26 cellular contexts compared by ENCODE assay signal in genomic region chr14:39441805-39442204, GRCh38.
"Had no signal": no experiment of that assay in that cellular context is flagged by ENCODE, and none has a peak within 500 bp of the region (broad histone marks: within the 10 kb centered on the region; RNA-seq: fewer than 3 reads in every experiment).

No MANE protein-coding gene starts in this region.

- ATAC-seq: naive thymus-derived CD4-positive, alpha-beta T cell; natural killer cell; stimulated activated memory B cell treated with anti-CD40 and anti-IgM and Interleukin-4, amounts not matched to agents 10 μg/mL and 1 μg/mL and 100 μg/mL, for 72 hours; stimulated activated naive CD8-positive, alpha-beta T cell treated with anti-CD3 and anti-CD28 coated beads, Interleukin-15, amount 100 ng/mL, for 72 hours had no signal

- H2AFZ ChIP-seq: neural progenitor cell, parathyroid adenoma had no signal

- H3K27me3 Mint-ChIP-seq: stimulated activated memory B cell treated with anti-CD40 and anti-IgM and Interleukin-4, amounts not matched to agents 10 μg/mL and 1 μg/mL and 100 μg/mL, for 72 hours; stimulated activated naive CD8-positive, alpha-beta T cell treated with anti-CD3 and anti-CD28 coated beads, Interleukin-15, amount 100 ng/mL, for 72 hours; type B pancreatic cell had no signal

- FAIRE-seq: small intestine had no signal

- H3K4me2 ChIP-seq: neural progenitor cell had no signal

- DNase-seq: naive thymus-derived CD4-positive, alpha-beta T cell; natural killer cell; ovary; retina; small intestine; stimulated activated CD4-positive, alpha-beta T cell treated with anti-CD3 and anti-CD28 coated beads, Interleukin-15, amount 100 ng/mL, for 24 hours; stimulated activated CD4-positive, alpha-beta T cell treated with anti-CD3 and anti-CD28 coated beads, Interleukin-2, amount 100 ng/mL, for 24 hours; stimulated activated CD4-positive, alpha-beta T cell treated with anti-CD3 and anti-CD28 coated beads, Interleukin-2, amount 100 ng/mL, for 48 hours; stimulated activated CD4-positive, alpha-beta T cell treated with anti-CD3 and anti-CD28 coated beads, Interleukin-4, amount 100 ng/mL, for 24 hours; stimulated activated naive CD4-positive, alpha-beta T cell; stimulated activated naive CD8-positive, alpha-beta T cell treated with anti-CD3 and anti-CD28 coated beads, Interleukin-15, amount 100 ng/mL, for 72 hours; stimulated activated naive CD8-positive, alpha-beta T cell treated with anti-CD3 and anti-CD28 coated beads, Interleukin-15, Interleukin-2, amounts not matched to agents 100 U/mL and 50 U/mL, for 24 hours; substantia nigra; testis; transverse colon; upper lobe of right lung had no signal

- H3K9me3 ChIP-seq: prostate gland, right atrium auricular region, suprapubic skin, testis, tibial artery, transverse colon, upper lobe of right lung, uterus had no signal

- H3K4me3 ChIP-seq: neural progenitor cell, ovary, prostate gland, right atrium auricular region, suprapubic skin, testis, tibial artery, transverse colon, upper lobe of right lung, uterus had no signal

- H3K27ac ChIP-seq: neural progenitor cell, ovary, parathyroid adenoma, prostate gland, suprapubic skin, testis, tibial artery, transverse colon, upper lobe of right lung, uterus had no signal

- H3K9me3 Mint-ChIP-seq: natural killer cell; nephron; neural progenitor cell; stimulated activated memory B cell treated with anti-CD40 and anti-IgM and Interleukin-4, amounts not matched to agents 10 μg/mL and 1 μg/mL and 100 μg/mL, for 72 hours; type B pancreatic cell had no signal

- H3K36me3 Mint-ChIP-seq: natural killer cell, type B pancreatic cell had no signal

- H3K4me1 ChIP-seq: neural progenitor cell, parathyroid adenoma, prostate gland, right atrium auricular region, suprapubic skin, testis, tibial artery, transverse colon, upper lobe of right lung, uterus had no signal

- H3K4me1 Mint-ChIP-seq: natural killer cell, nephron, neural progenitor cell had no signal

- H3K4me3 Mint-ChIP-seq: naive thymus-derived CD4-positive, alpha-beta T cell; natural killer cell; nephron; neural progenitor cell; stimulated activated memory B cell treated with anti-CD40 and anti-IgM and Interleukin-4, amounts not matched to agents 10 μg/mL and 1 μg/mL and 100 μg/mL, for 72 hours; stimulated activated naive CD8-positive, alpha-beta T cell treated with anti-CD3 and anti-CD28 coated beads, Interleukin-15, amount 100 ng/mL, for 72 hours; type B pancreatic cell had no signal

- H3K36me3 ChIP-seq: neural progenitor cell, ovary, prostate gland, right atrium auricular region, suprapubic skin, tibial artery, transverse colon, upper lobe of right lung, uterus had no signal

- H3K9ac ChIP-seq: neural progenitor cell, parathyroid adenoma had no signal

- H3K27me3 ChIP-seq: neural progenitor cell, ovary, right atrium auricular region, suprapubic skin, testis, tibial artery, transverse colon, upper lobe of right lung, uterus had no signal

- H3K79me2 ChIP-seq: parathyroid adenoma had no signal

- H3K27ac Mint-ChIP-seq: naive thymus-derived CD4-positive, alpha-beta T cell; natural killer cell; nephron; neural progenitor cell; stimulated activated memory B cell treated with anti-CD40 and anti-IgM and Interleukin-4, amounts not matched to agents 10 μg/mL and 1 μg/mL and 100 μg/mL, for 72 hours; stimulated activated naive CD8-positive, alpha-beta T cell treated with anti-CD3 and anti-CD28 coated beads, Interleukin-15, amount 100 ng/mL, for 72 hours; type B pancreatic cell had no signal
